8 cellular contexts compared by ENCODE assay signal in genomic region chr1:37682334-37682987, GRCh38. TPM values are rescaled to one million over a fixed set of nuclear protein-coding genes. Genes with fewer than 3 reads are reported as not detected.
DNase-seq lines count a peak whose midpoint lies in the region; ATAC-seq and TF ChIP-seq lines count a peak whose summit lies in the region.

No MANE protein-coding gene starts in this region.

- TF ChIP-seq CTCF in choroid plexus epithelial cell (conservative IDR thresholded peaks at IDR 0.05; ENCODE audit: low read depth, low read length), result peak; percentile 94
- TF ChIP-seq CTCF in liver (IDR thresholded peaks at IDR 0.05; ENCODE audit: low read depth, low read length, missing input control), result peak; percentile 81

- H3K4me3 ChIP-seq in HAP-1, result no peak overlapping the region
- H3K4me3 ChIP-seq in choroid plexus epithelial cell (ENCODE audit: low read depth, low read length), result no peak overlapping the region
- no peak overlapping the region for H3K4me3 ChIP-seq in liver (ENCODE audit: low read depth in 1 of 3, low read length in 3 of 3)

- peak; percentile 87 to 94 for TF ChIP-seq RAD21 in liver (IDR thresholded peaks at IDR 0.05)

- H3K36me3 ChIP-seq in HAP-1 (replicated peaks), result peaks cover 52% of the 10 kb centered on the region
- peaks cover 6 to 48% (median 17%) of the 10 kb centered on the region in 4 donors for H3K36me3 ChIP-seq in liver (ENCODE audit: control insufficient read depth in 4 of 4, insufficient read depth in 3 of 4, low read depth in 1 of 4, low read length in 3 of 4)

- H3K27me3 ChIP-seq in HAP-1 (ENCODE audit: low read depth), result no peaks in the 10 kb centered on the region
- no peaks in the 10 kb centered on the region for H3K27me3 ChIP-seq in liver (ENCODE audit: control insufficient read depth in 4 of 4, insufficient read depth in 4 of 4, low read length in 3 of 4)

- H3K4me1 ChIP-seq in HAP-1, result no peaks in the 10 kb centered on the region
- no peaks in the 10 kb centered on the region for H3K4me1 ChIP-seq in liver (ENCODE audit: control insufficient read depth in 4 of 4, insufficient read depth in 4 of 4, low read length in 3 of 4)

- no peak overlapping the region for H3K9ac ChIP-seq in liver (ENCODE audit: low read depth in 1 of 2, low read length in 2 of 2)

- no peak overlapping the region for H3K27ac ChIP-seq in liver (ENCODE audit: low read depth in 1 of 2, low read length in 2 of 2)

- H3K9me3 ChIP-seq in HAP-1 (no peaks in the 10 kb centered on the region), liver (ENCODE audit: control insufficient read depth in 4 of 4, low read length in 3 of 4) (no peaks in the 10 kb centered on the region)

- no peak for ATAC-seq in GM21825 (IDR thresholded peaks at IDR 0.05; ENCODE audit: unreplicated experiment)

- peak; percentile 73 for DNase-seq in AG20443 (ENCODE audit: low spot score)
- peak; percentile 41 to 81 for DNase-seq in HAP-1 (ENCODE audit: low spot score in 2 of 2)
- peak; percentile 88 for DNase-seq in NCI-H510A (lab: John Stamatoyannopoulos, UW)
- peak; percentile 87 for DNase-seq in activated CD4-positive, alpha-beta T cell treated with anti-CD3 and anti-CD28 coated beads for 48 hours
- DNase-seq in choroid plexus epithelial cell (ENCODE audit: low read depth), result peak; percentile 77
- peak; percentile 57 to 62 (median 61) for DNase-seq in stimulated activated CD4-positive, alpha-beta T cell treated with anti-CD3 and anti-CD28 coated beads, TNF-alpha, amount 100 ng/mL, for 4 hours (ENCODE audit: low read depth in 3 of 3)

- 80% methylated on average over 5 of the region's 5 CpGs for WGBS in liver

- in situ Hi-C loops in HAP-1 (cut with MboI; ENCODE audit: low sequenced_read_pairs), result loop anchor here (5.0 kb wide), 1 partner anchor 85 kb away; the partner anchor contains the start of gene GNL2

TF ChIP-seq in liver, 16 proteins besides CTCF, POLR2A, EP300 and RAD21:
- TF ChIP-seq FOXA2 (IDR thresholded peaks at IDR 0.05) (no peak), NR2F2 (IDR thresholded peaks at IDR 0.05) (no peak), EGR1 (IDR thresholded peaks at IDR 0.05; ENCODE audit: low read depth in 2 of 2) (no peak), TAF1 (conservative IDR thresholded peaks at IDR 0.05) (no peak), GABPA (IDR thresholded peaks at IDR 0.05 in 1 of 2, conservative IDR thresholded peaks at IDR 0.05 in 1 of 2) (no peak), SP1 (IDR thresholded peaks at IDR 0.05) (no peak), ZBTB33 (IDR thresholded peaks at IDR 0.05) (no peak), HNF4A (conservative IDR thresholded peaks at IDR 0.05) (no peak), FOXA1 (IDR thresholded peaks at IDR 0.05) (no peak), ATF3 (IDR thresholded peaks at IDR 0.05) (no peak), YY1 (IDR thresholded peaks at IDR 0.05) (no peak), REST (IDR thresholded peaks at IDR 0.05) (no peak), HNF4G (IDR thresholded peaks at IDR 0.05) (no peak), MAX (IDR thresholded peaks at IDR 0.05) (no peak)

RNA-seq across cellular contexts. Expression of gene CDCA8, which starts 9.9 kb away (rescaled TPM):
- total RNA-seq in liver, result 10 to 100 TPM in 1 of 2 donors, under 1 TPM in 1; 0.25 to 16.5 TPM
- 1 to 10 TPM in 1 of 2 donors, under 1 TPM in 1; 0.53 to 2.3 TPM for polyA plus RNA-seq in liver

RNA-seq across cellular contexts. Expression of gene RSPO1, which starts 47.8 kb away (rescaled TPM):
- total RNA-seq in liver, result under 1 TPM; 0.08 to 0.14 TPM
- polyA plus RNA-seq in liver, result under 1 TPM in 1 of 2 donors, not detected in 1; 0.06 TPM
